In genomic region chr17:58631523-58632323, GRCh38 we compare ENCODE assay signal across 1 cellular context.
TF ChIP-seq lines count a peak whose summit lies in the region.

No MANE protein-coding gene starts in this region.

TF ChIP-seq in HEK293, 187 proteins besides CTCF, POLR2A, EP300 and RAD21 (continued from another document and continues in another):
- peak; percentile 81; the same call in 1 of the 2 replicates for TF ChIP-seq AEBP2 (tag by site-specific recombination; IDR thresholded peaks at IDR 0.05; ENCODE audit: borderline replicate concordance)
- no peak for TF ChIP-seq ZNF423 (tag by site-specific recombination; IDR thresholded peaks at IDR 0.05)
- no peak for TF ChIP-seq MEIS1 (CRISPR knock-in tag; IDR thresholded peaks at IDR 0.05; ENCODE audit: borderline replicate concordance)
- TF ChIP-seq ZNF776 (tag by site-specific recombination; IDR thresholded peaks at IDR 0.05; ENCODE audit: borderline replicate concordance): no peak; the same call in 1 of the 2 replicates
- no peak for TF ChIP-seq ZNF292 (tag by site-specific recombination; IDR thresholded peaks at IDR 0.05; ENCODE audit: borderline replicate concordance, low read depth)
- TF ChIP-seq YY2 (tag by site-specific recombination; IDR thresholded peaks at IDR 0.05): no peak
- no peak for TF ChIP-seq ZNF777 (tag by site-specific recombination; IDR thresholded peaks at IDR 0.05; ENCODE audit: borderline replicate concordance)
- TF ChIP-seq, protein P1, sequence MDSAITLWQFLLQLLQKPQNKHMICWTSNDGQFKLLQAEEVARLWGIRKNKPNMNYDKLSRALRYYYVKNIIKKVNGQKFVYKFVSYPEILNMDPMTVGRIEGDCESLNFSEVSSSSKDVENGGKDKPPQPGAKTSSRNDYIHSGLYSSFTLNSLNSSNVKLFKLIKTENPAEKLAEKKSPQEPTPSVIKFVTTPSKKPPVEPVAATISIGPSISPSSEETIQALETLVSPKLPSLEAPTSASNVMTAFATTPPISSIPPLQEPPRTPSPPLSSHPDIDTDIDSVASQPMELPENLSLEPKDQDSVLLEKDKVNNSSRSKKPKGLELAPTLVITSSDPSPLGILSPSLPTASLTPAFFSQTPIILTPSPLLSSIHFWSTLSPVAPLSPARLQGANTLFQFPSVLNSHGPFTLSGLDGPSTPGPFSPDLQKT (IDR thresholded peaks at IDR 0.05; ENCODE audit: borderline replicate concordance, low read depth, low read length): no peak
- TF ChIP-seq, protein P2, sequence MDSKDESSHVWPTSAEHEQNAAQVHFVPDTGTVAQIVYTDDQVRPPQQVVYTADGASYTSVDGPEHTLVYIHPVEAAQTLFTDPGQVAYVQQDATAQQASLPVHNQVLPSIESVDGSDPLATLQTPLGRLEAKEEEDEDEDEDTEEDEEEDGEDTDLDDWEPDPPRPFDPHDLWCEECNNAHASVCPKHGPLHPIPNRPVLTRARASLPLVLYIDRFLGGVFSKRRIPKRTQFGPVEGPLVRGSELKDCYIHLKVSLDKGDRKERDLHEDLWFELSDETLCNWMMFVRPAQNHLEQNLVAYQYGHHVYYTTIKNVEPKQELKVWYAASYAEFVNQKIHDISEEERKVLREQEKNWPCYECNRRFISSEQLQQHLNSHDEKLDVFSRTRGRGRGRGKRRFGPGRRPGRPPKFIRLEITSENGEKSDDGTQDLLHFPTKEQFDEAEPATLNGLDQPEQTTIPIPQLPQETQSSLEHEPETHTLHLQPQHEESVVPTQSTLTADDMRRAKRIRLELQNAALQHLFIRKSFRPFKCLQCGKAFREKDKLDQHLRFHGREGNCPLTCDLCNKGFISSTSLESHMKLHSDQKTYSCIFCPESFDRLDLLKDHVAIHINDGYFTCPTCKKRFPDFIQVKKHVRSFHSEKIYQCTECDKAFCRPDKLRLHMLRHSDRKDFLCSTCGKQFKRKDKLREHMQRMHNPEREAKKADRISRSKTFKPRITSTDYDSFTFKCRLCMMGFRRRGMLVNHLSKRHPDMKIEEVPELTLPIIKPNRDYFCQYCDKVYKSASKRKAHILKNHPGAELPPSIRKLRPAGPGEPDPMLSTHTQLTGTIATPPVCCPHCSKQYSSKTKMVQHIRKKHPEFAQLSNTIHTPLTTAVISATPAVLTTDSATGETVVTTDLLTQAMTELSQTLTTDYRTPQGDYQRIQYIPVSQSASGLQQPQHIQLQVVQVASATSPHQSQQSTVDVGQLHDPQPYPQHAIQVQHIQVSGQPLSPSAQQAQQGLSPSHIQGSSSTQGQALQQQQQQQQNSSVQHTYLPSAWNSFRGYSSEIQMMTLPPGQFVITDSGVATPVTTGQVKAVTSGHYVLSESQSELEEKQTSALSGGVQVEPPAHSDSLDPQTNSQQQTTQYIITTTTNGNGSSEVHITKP (tag by site-specific recombination; IDR thresholded peaks at IDR 0.05): peak; percentile 78
- peak; percentile 94 for TF ChIP-seq ZNF596 (tag by site-specific recombination; IDR thresholded peaks at IDR 0.05)
- peak; percentile 70; the same call in 1 of the 2 replicates for TF ChIP-seq ZNF843 (tag by site-specific recombination; IDR thresholded peaks at IDR 0.05)
- no peak for TF ChIP-seq ZNF280D (tag by site-specific recombination; IDR thresholded peaks at IDR 0.05)
- peak; percentile 90; the same call in 1 of the 2 replicates for TF ChIP-seq ZNF324 (tag by site-specific recombination; IDR thresholded peaks at IDR 0.05)
- TF ChIP-seq, protein P3, sequence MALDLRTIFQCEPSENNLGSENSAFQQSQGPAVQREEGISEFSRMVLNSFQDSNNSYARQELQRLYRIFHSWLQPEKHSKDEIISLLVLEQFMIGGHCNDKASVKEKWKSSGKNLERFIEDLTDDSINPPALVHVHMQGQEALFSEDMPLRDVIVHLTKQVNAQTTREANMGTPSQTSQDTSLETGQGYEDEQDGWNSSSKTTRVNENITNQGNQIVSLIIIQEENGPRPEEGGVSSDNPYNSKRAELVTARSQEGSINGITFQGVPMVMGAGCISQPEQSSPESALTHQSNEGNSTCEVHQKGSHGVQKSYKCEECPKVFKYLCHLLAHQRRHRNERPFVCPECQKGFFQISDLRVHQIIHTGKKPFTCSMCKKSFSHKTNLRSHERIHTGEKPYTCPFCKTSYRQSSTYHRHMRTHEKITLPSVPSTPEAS (tag by site-specific recombination; IDR thresholded peaks at IDR 0.05): peak; percentile 29
- TF ChIP-seq ZBTB8A (tag by site-specific recombination; IDR thresholded peaks at IDR 0.05): peak; percentile 76
- TF ChIP-seq ZNF561 (tag by site-specific recombination; IDR thresholded peaks at IDR 0.05; ENCODE audit: borderline replicate concordance): no peak
- TF ChIP-seq FEZF1 (tag by site-specific recombination; IDR thresholded peaks at IDR 0.05): no peak; the same call in 1 of the 2 replicates
- TF ChIP-seq ZBTB20 (tag by site-specific recombination; IDR thresholded peaks at IDR 0.05): peak; percentile 40; the same call in 1 of the 2 replicates
- TF ChIP-seq ZNF768 (tag by site-specific recombination; IDR thresholded peaks at IDR 0.05): peak; percentile 75; the same call in 1 of the 2 replicates
- TF ChIP-seq ZNF311 (tag by site-specific recombination; IDR thresholded peaks at IDR 0.05; ENCODE audit: borderline replicate concordance): no peak
- TF ChIP-seq INSM2 (tag by site-specific recombination; IDR thresholded peaks at IDR 0.05): peak; percentile 74; the same call in 1 of the 2 replicates
- TF ChIP-seq SALL2 (tag by site-specific recombination; IDR thresholded peaks at IDR 0.05; ENCODE audit: borderline replicate concordance): no peak
- TF ChIP-seq ZNF658 (tag by site-specific recombination; IDR thresholded peaks at IDR 0.05): no peak
- TF ChIP-seq ZNF132 (tag by site-specific recombination; IDR thresholded peaks at IDR 0.05; ENCODE audit: borderline replicate concordance): no peak
- no peak for TF ChIP-seq GFI1B (tag by site-specific recombination; IDR thresholded peaks at IDR 0.05)
- TF ChIP-seq ZNF169 (tag by site-specific recombination; IDR thresholded peaks at IDR 0.05): no peak
- peak; percentile 87; the same call in 1 of the 2 replicates for TF ChIP-seq TRIM28 (IDR thresholded peaks at IDR 0.05; ENCODE audit: borderline replicate concordance, low read length)
- no peak for TF ChIP-seq ZBTB6 (tag by site-specific recombination; IDR thresholded peaks at IDR 0.05)
- TF ChIP-seq ZNF707 (tag by site-specific recombination; IDR thresholded peaks at IDR 0.05): no peak
- TF ChIP-seq GLIS2 (tag by site-specific recombination; IDR thresholded peaks at IDR 0.05): no peak
- no peak for TF ChIP-seq GLI2 (tag by site-specific recombination; IDR thresholded peaks at IDR 0.05; ENCODE audit: borderline replicate concordance, low read depth)
- TF ChIP-seq ZNF24 (tag by site-specific recombination; IDR thresholded peaks at IDR 0.05): peak; percentile 96
- TF ChIP-seq OSR2 (tag by site-specific recombination; IDR thresholded peaks at IDR 0.05): 0 out of 2 replicates have a peak, but pooled peaks have one; percentile 20
- TF ChIP-seq BCL11B (tag by site-specific recombination; IDR thresholded peaks at IDR 0.05; ENCODE audit: low read depth): no peak; the same call in 1 of the 2 replicates
- TF ChIP-seq ZBTB11 (tag by site-specific recombination; conservative IDR thresholded peaks at IDR 0.05; ENCODE audit: low read depth): peak; percentile 35; the same call in 1 of the 2 replicates
- no peak for TF ChIP-seq ZNF26 (tag by site-specific recombination; IDR thresholded peaks at IDR 0.05)
